Comparison of ENCODE assay signal across 13 cellular contexts in genomic region chr15:55791576-55792400, GRCh38. TPM values are rescaled to one million over a fixed set of nuclear protein-coding genes. Genes with fewer than 3 reads are reported as not detected.
DNase-seq lines count a peak whose midpoint lies in the region; ATAC-seq, FAIRE-seq and TF ChIP-seq lines count a peak whose summit lies in the region.
"Had no signal": no experiment of that assay in that cellular context is flagged by ENCODE, and none has a peak within 500 bp of the region (broad histone marks: within the 10 kb centered on the region; RNA-seq: fewer than 3 reads in every experiment).

No MANE protein-coding gene starts in this region.

- in situ Hi-C loops in astrocyte of the spinal cord (cut with HindIII; ENCODE audit: low sequenced_read_pairs) = no loop called here

- peak overlapping the region; percentile 89 for H3K27ac ChIP-seq in mesodermal cell (ENCODE audit: low read depth, low read length, severe bottlenecking)

- no peak for TF ChIP-seq CTCF in astrocyte of the spinal cord (IDR thresholded peaks at IDR 0.05; ENCODE audit: low read depth, low read length)

- DNase-seq in DMS153 treated with DMSO at 0.1 percent for 48 hours (lab: John Stamatoyannopoulos, UW; ENCODE audit: unreplicated experiment) (peak; percentile 14), MV-4-11 (lab: John Stamatoyannopoulos, UW) (peak; percentile 10), astrocyte of the spinal cord (ENCODE audit: low read depth, low spot score) (peak; percentile 66), frontal cortex (ENCODE audit: low spot score in 2 of 2) (no peak), 8988T (no peak)
- DNase-seq: left cardiac atrium; NCI-H1930; stimulated activated naive CD4-positive, alpha-beta T cell treated with Interleukin-2 at 50 U/mL for 16 hours had no signal

- H3K4me1 ChIP-seq in mesodermal cell (ENCODE audit: control insufficient read depth, insufficient read depth, low read length, poor library complexity, severe bottlenecking) = peaks cover 21% of the 10 kb centered on the region

- H3K9me3 ChIP-seq in mesodermal cell (ENCODE audit: control insufficient read depth, low read length) = peaks cover 33% of the 10 kb centered on the region

- ATAC-seq in GM18873 (IDR thresholded peaks at IDR 0.05; ENCODE audit: low FRiP score, unreplicated experiment) (no peak), HG03135 (IDR thresholded peaks at IDR 0.05; ENCODE audit: unreplicated experiment) (no peak)
- ATAC-seq: sciatic nerve had no signal

- H3K36me3 ChIP-seq in mesodermal cell (ENCODE audit: control insufficient read depth, insufficient read depth, low read length) = no peaks in the 10 kb centered on the region

- no peak overlapping the region for H3K4me3 ChIP-seq in astrocyte of the spinal cord (ENCODE audit: low read depth, low read length)
- H3K4me3 ChIP-seq in mesodermal cell (ENCODE audit: extremely low read depth, insufficient read depth, low read length, poor library complexity, severe bottlenecking) = no peak overlapping the region

- FAIRE-seq in frontal cortex (lab: Jason Lieb, UNC) = no peak

- WGBS in mesodermal cell (ENCODE audit: insufficient coverage in 2 of 2), 2 experiments = 96 to 100% methylated on average over 1 to 3 of the region's 3 CpGs

RNA-seq across cellular contexts. Expression of gene PRTG, which starts 48.8 kb away (rescaled TPM):
- 196 TPM for polyA plus RNA-seq in mesodermal cell (2013, experiment 1 of 2)
- 171 TPM for polyA plus RNA-seq in mesodermal cell (2013, experiment 2 of 2)
- 2.4 TPM for total RNA-seq in frontal cortex
- total RNA-seq: T-helper 1 cell treated with Interleukin-12 subunit alpha and Interleukin-12 subunit beta and Interleukin-4 antibody, amounts not matched to agents 30 ng/mL and 1 ng/mL, for 36 hours had no signal

Comparison
In these comparisons a context has a peak if more than half of its experiments do, and no peak if none do; other contexts are left out.
1. DNase-seq: peak in DMS153 treated with DMSO at 0.1 percent for 48 hours (single experiment), MV-4-11 (single experiment) and astrocyte of the spinal cord (single experiment); none in frontal cortex (0 of 2) and 8988T (single experiment).